Comparison of ENCODE assay signal across 20 cellular contexts in the genomic region with DNA sequence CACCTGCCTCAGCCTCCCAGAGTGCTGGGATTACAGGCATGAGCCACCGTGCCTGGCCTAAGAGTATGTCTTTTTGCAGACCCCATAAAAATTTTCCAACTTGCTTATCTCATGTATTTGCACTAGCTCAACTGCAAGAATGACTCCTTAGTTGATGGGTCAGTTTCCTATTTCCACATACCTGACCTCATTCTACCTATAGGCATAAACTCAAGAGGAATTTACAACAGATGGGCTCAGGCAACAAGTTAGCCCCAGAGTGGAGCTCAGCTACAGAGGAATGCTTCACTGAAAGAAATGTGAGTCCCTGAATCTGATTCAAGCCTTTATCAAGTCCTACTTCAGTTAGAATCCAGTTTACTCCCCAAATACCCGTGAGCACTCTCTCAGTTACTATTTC. TPM values are rescaled to one million over a fixed set of nuclear protein-coding genes. Genes with fewer than 3 reads are reported as not detected.
DNase-seq lines count a peak whose midpoint lies in the region; TF ChIP-seq lines count a peak whose summit lies in the region.
"Had no signal": no experiment of that assay in that cellular context is flagged by ENCODE, and none has a peak within 500 bp of the region (broad histone marks: within the 10 kb centered on the region; RNA-seq: fewer than 3 reads in every experiment).

No MANE protein-coding gene starts in this region.

- H3K4me3 ChIP-seq in Caco-2 (ENCODE audit: low read depth, low read length): no peak overlapping the region
- H3K4me3 ChIP-seq in PC-9: no peak overlapping the region
- H3K4me3 ChIP-seq in epithelial cell of esophagus (ENCODE audit: low read length): no peak overlapping the region
- H3K4me3 ChIP-seq: A549 had no signal

- no peaks in the 10 kb centered on the region for H3K36me3 ChIP-seq in Caco-2 (ENCODE audit: control insufficient read depth, insufficient read depth, low read length)
- no peaks in the 10 kb centered on the region for H3K36me3 ChIP-seq in PC-9 (ENCODE audit: low read depth)

- peaks cover 28% of the 10 kb centered on the region for H3K4me1 ChIP-seq in Caco-2
- H3K4me1 ChIP-seq in PC-9 (replicated peaks; ENCODE audit: insufficient read depth): peaks cover 18% of the 10 kb centered on the region
- H3K4me1 ChIP-seq: A549 had no signal

- DNase-seq in Caco-2 (peak; percentile 67 to 74), HuH-7.5 (ENCODE audit: low spot score) (peak; percentile 48), PC-9 (peak in 1 of 2 experiments; percentile 90), epithelial cell of esophagus (ENCODE audit: low read depth) (peak; percentile 59), NCI-H146 (lab: John Stamatoyannopoulos, UW) (no peak), DMS79 (lab: John Stamatoyannopoulos, UW) (no peak), HUDEP-2 (lab: John Stamatoyannopoulos, UW; ENCODE audit: unreplicated experiment in 76 of 76) (no peak)
- DNase-seq in activated CD4-positive, alpha-beta T cell treated with anti-CD3 and anti-CD28 coated beads for 48 hours: no peak
- DNase-seq: AML-193; CD4-positive, alpha-beta T cell; DMS153; DMS79 treated with DMSO at 0.1 percent for 48 hours; GF-D8; GOT3; H9 had no signal

- TF ChIP-seq CTCF in Caco-2 (IDR thresholded peaks at IDR 0.05; ENCODE audit: insufficient read depth in 1 of 2, low read depth in 1 of 2, low read length in 1 of 2, severe bottlenecking in 1 of 2, unreplicated experiment in 1 of 2): no peak
- TF ChIP-seq CTCF in PC-9 (conservative IDR thresholded peaks at IDR 0.05): no peak
- TF ChIP-seq CTCF in epithelial cell of esophagus (IDR thresholded peaks at IDR 0.05; ENCODE audit: insufficient read depth, low read depth, low read length, missing control alignments): no peak

- intact Hi-C loops in Caco-2 (cut with micrococcal nuclease; ENCODE audit: unreplicated experiment) (loop anchor here (2.0 to 5.0 kb wide), 2 partner anchors 16 to 41 kb away; no protein-coding TSS in a partner anchor), PC-9 (cut with micrococcal nuclease; ENCODE audit: unreplicated experiment) (no loop called here)

- no peaks in the 10 kb centered on the region for H3K27me3 ChIP-seq in Caco-2 (replicated peaks; ENCODE audit: control insufficient read depth, insufficient read depth, low read length)
- no peaks in the 10 kb centered on the region for H3K27me3 ChIP-seq in PC-9 (ENCODE audit: insufficient read depth, low read depth)

- BruUV-seq in Caco-2 (replicated peaks; lab: Mats Ljungman, UMichigan) (no TSS peak), PC-9 (replicated peaks; lab: Mats Ljungman, UMichigan) (no TSS peak)

- H2AFZ ChIP-seq in PC-9: no peak overlapping the region

- peaks cover 13% of the 10 kb centered on the region; the same call in 1 of the 2 replicates for H3F3A ChIP-seq in PC-9 (ENCODE audit: insufficient read depth, low read depth)

- H3K4me3 Mint-ChIP-seq in Caco-2 (ENCODE audit: unreplicated experiment): no peak overlapping the region
- H3K4me3 Mint-ChIP-seq: CD4-positive, alpha-beta T cell; H9 had no signal

- H3K36me3 Mint-ChIP-seq in Caco-2 (ENCODE audit: insufficient read depth, unreplicated experiment): no peaks in the 10 kb centered on the region

- CTCF ChIA-PET in Caco-2 (lab: Charles Lee): interaction anchor here (0.6 to 1.1 kb wide), 4 partner anchors 18 to 151 kb away, joined by 3 to 7 read pairs (median 4); no protein-coding TSS in a partner anchor
- CTCF ChIA-PET in PC-9 (lab: Charles Lee): no interaction called here

- H3K9me3 Mint-ChIP-seq in Caco-2 (ENCODE audit: unreplicated experiment): no peaks in the 10 kb centered on the region
- H3K9me3 Mint-ChIP-seq: CD4-positive, alpha-beta T cell; H9 had no signal

- peaks cover 33% of the 10 kb centered on the region for H3K4me1 Mint-ChIP-seq in Caco-2 (ENCODE audit: low read depth, unreplicated experiment)

- peak overlapping the region; percentile 64; the same call in 1 of the 2 replicates for H3K27ac ChIP-seq in PC-9
- H3K27ac ChIP-seq: 22Rv1, A549, C4-2B, HL-60 had no signal

- no peaks in the 10 kb centered on the region for H3K79me2 ChIP-seq in PC-9 (ENCODE audit: low read depth)

- no peaks in the 10 kb centered on the region for H3K9me3 ChIP-seq in Caco-2
- H3K9me3 ChIP-seq in PC-9 (ENCODE audit: insufficient read depth, low read depth): no peaks in the 10 kb centered on the region
- H3K9me3 ChIP-seq: A549 had no signal

- peak overlapping the region; percentile 86 for H3K27ac Mint-ChIP-seq in Caco-2 (ENCODE audit: unreplicated experiment)
- H3K27ac Mint-ChIP-seq: CD4-positive, alpha-beta T cell had no signal

- no peaks in the 10 kb centered on the region for H3K9me2 ChIP-seq in PC-9 (ENCODE audit: insufficient read depth)

- H3K27me3 Mint-ChIP-seq in Caco-2 (ENCODE audit: insufficient read depth, unreplicated experiment): no peaks in the 10 kb centered on the region
- H3K27me3 Mint-ChIP-seq: CD4-positive, alpha-beta T cell had no signal

- POLR2A ChIA-PET in Caco-2 (lab: Charles Lee) (interaction anchor here (0.6 to 0.7 kb wide), 2 partner anchors 12 to 31 kb away, joined by 3 to 6 read pairs; a partner anchor contains a TSS), PC-9 (lab: Charles Lee; ENCODE audit: unreplicated experiment) (interaction anchor here (0.7 kb wide), 1 partner anchor 859 kb away, joined by 3 read pairs; no protein-coding TSS in a partner anchor)

- peak overlapping the region; percentile 57 for H3K4me2 ChIP-seq in PC-9
- H3K4me2 ChIP-seq: A549 had no signal

- no peaks in the 10 kb centered on the region for H4K20me1 ChIP-seq in PC-9 (ENCODE audit: insufficient read depth)

RNA-seq across cellular contexts. Expression of a gene that starts 5.3 kb away (rescaled TPM):
- total RNA-seq in Caco-2 (2022) (8.4 and 9.8 TPM in 2 replicates), PC-9 (2021) (23.5 and 26.7 TPM in 2 replicates)

RNA-seq across cellular contexts. Expression of a gene that starts 12.3 kb away (rescaled TPM):
- total RNA-seq in Caco-2 (2022) (0.23 and 0.51 TPM in 2 replicates), PC-9 (2021) (4.3 and 8.0 TPM in 2 replicates)
- total RNA-seq: HepG2 had no signal

Comparison
In these comparisons a context has a peak if more than half of its experiments do, and no peak if none do; other contexts are left out.
1. DNase-seq: peak in Caco-2 (2 of 2), HuH-7.5 (single experiment) and epithelial cell of esophagus (single experiment); none in activated CD4-positive, alpha-beta T cell treated with anti-CD3 and anti-CD28 coated beads for 48 hours (single experiment), NCI-H146 (single experiment), DMS79 (single experiment) and HUDEP-2 (0 of 76).